ENCODE assay signal across 16 cellular contexts in genomic region chr7:30423793-30424505, GRCh38. TPM values are rescaled to one million over a fixed set of nuclear protein-coding genes. Genes with fewer than 3 reads are reported as not detected.
DNase-seq lines count a peak whose midpoint lies in the region; ATAC-seq, FAIRE-seq and TF ChIP-seq lines count a peak whose summit lies in the region.
"Had no signal": no experiment of that assay in that cellular context is flagged by ENCODE, and none has a peak within 500 bp of the region (broad histone marks: within the 10 kb centered on the region; RNA-seq: fewer than 3 reads in every experiment).

No MANE protein-coding gene starts in this region.

- no peak for TF ChIP-seq EP300 in GM12878 (IDR thresholded peaks at IDR 0.05; ENCODE audit: borderline replicate concordance in 1 of 2, control insufficient read depth in 1 of 2, low read depth in 2 of 2, low read length in 2 of 2)

- no peak for DNase-seq in activated naive CD8-positive, alpha-beta T cell treated with anti-CD3 and anti-CD28 coated beads for 36 hours
- DNase-seq in GM12878 (ENCODE audit: low read depth, low spot score) (no peak), GM23338 (ENCODE audit: low spot score) (no peak), NCI-H345 treated with DMSO at 0.1 percent for 48 hours (lab: John Stamatoyannopoulos, UW; ENCODE audit: unreplicated experiment) (no peak), endothelial cell (ENCODE audit: low spot score) (no peak)
- DNase-seq in stimulated activated effector memory CD8-positive, alpha-beta T cell treated with anti-CD3 and anti-CD28 coated beads, Interleukin-12 subunit alpha, Interleukin-12 subunit beta, amount 100 ng/mL, for 72 hours (ENCODE audit: low spot score in 2 of 2) = no peak
- DNase-seq: CD4-positive, alpha-beta T cell; HCEC 1CT; KBM-7; NCI-H1092; NCI-H146; NCI-H2081 treated with DMSO at 0.1 percent for 48 hours; NCI-H510A treated with DMSO at 0.1 percent for 48 hours; NCI-H82 had no signal

- SMC1A ChIA-PET in GM12878 (lab: Charles Lee; ENCODE audit: uncharacterized antibody, unreplicated experiment) = interaction anchor here (0.8 to 1.8 kb wide), 2 partner anchors 12 to 28 kb away, joined by 3 to 7 read pairs; no protein-coding TSS in a partner anchor

- no peaks in the 10 kb centered on the region for H3K4me1 ChIP-seq in GM12878 (ENCODE audit: control insufficient read depth, insufficient read depth, low read length)
- peaks cover 6% of the 10 kb centered on the region for H3K4me1 ChIP-seq in GM23338 (ENCODE audit: insufficient read depth)

- no peaks in the 10 kb centered on the region for H3K27me3 ChIP-seq in GM12878 (replicated peaks in 1 of 2; ENCODE audit: control insufficient read depth in 2 of 2, insufficient read depth in 2 of 2, low read length in 1 of 2)
- no peaks in the 10 kb centered on the region for H3K27me3 ChIP-seq in GM23338 (ENCODE audit: insufficient read depth)

- H3K36me3 ChIP-seq in GM12878 (ENCODE audit: control insufficient read depth in 2 of 2, insufficient read depth in 2 of 2, low read length in 1 of 2) = peaks cover 0 to 2% of the 10 kb centered on the region in 2 experiments; a peak in 2 of 4 replicates
- H3K36me3 ChIP-seq in GM23338 (ENCODE audit: insufficient read depth) = no peaks in the 10 kb centered on the region; the same call in 1 of the 2 replicates

- H2AFZ ChIP-seq in GM12878 (ENCODE audit: control insufficient read depth, low read depth, low read length) (no peak overlapping the region), GM23338 (no peak overlapping the region)

- CTCF ChIA-PET in GM12878 (lab: Yijun Ruan, JAX) = no interaction called here

- H3K9me3 ChIP-seq in GM12878 (replicated peaks; ENCODE audit: control insufficient read depth, insufficient read depth, low read length) = no peaks in the 10 kb centered on the region

- no peaks in the 10 kb centered on the region for H3K27me3 Mint-ChIP-seq in activated naive CD8-positive, alpha-beta T cell
- no peaks in the 10 kb centered on the region for H3K27me3 Mint-ChIP-seq in activated naive CD8-positive, alpha-beta T cell treated with anti-CD3 and anti-CD28 coated beads for 36 hours
- H3K27me3 Mint-ChIP-seq in IgD-negative memory B cell = no peaks in the 10 kb centered on the region
- H3K27me3 Mint-ChIP-seq in GM23338 (ENCODE audit: insufficient read depth, low read depth, poor library complexity) = no peaks in the 10 kb centered on the region
- peaks cover 7% of the 10 kb centered on the region for H3K27me3 Mint-ChIP-seq in endothelial cell (ENCODE audit: unreplicated experiment)
- H3K27me3 Mint-ChIP-seq: CD4-positive, alpha-beta T cell had no signal

- H3K4me2 ChIP-seq in GM12878 (ENCODE audit: control insufficient read depth, insufficient read depth) (no peak overlapping the region), GM23338 (no peak overlapping the region)

- no peak overlapping the region for H3K4me3 Mint-ChIP-seq in activated naive CD8-positive, alpha-beta T cell
- H3K4me3 Mint-ChIP-seq in activated naive CD8-positive, alpha-beta T cell treated with anti-CD3 and anti-CD28 coated beads for 36 hours = no peak overlapping the region
- H3K4me3 Mint-ChIP-seq in IgD-negative memory B cell (no peak overlapping the region), GM23338 (no peak overlapping the region), endothelial cell (ENCODE audit: unreplicated experiment) (no peak overlapping the region)
- H3K4me3 Mint-ChIP-seq in stimulated activated effector memory CD8-positive, alpha-beta T cell treated with anti-CD3 and anti-CD28 coated beads, Interleukin-12 subunit alpha, Interleukin-12 subunit beta, amount 100 ng/mL, for 72 hours = no peak overlapping the region
- H3K4me3 Mint-ChIP-seq: CD4-positive, alpha-beta T cell had no signal

- no peaks in the 10 kb centered on the region for H3K79me2 ChIP-seq in GM12878 (ENCODE audit: control insufficient read depth, insufficient read depth, low read length)
- H3K79me2 ChIP-seq in GM23338 (replicated peaks; ENCODE audit: insufficient read depth) = no peaks in the 10 kb centered on the region

- peak overlapping the region; percentile 41 for H3K27ac Mint-ChIP-seq in activated naive CD8-positive, alpha-beta T cell
- no peak overlapping the region for H3K27ac Mint-ChIP-seq in activated naive CD8-positive, alpha-beta T cell treated with anti-CD3 and anti-CD28 coated beads for 36 hours
- H3K27ac Mint-ChIP-seq in IgD-negative memory B cell = peak overlapping the region in 2 of 3 donors; percentile 23 to 35
- H3K27ac Mint-ChIP-seq in stimulated activated effector memory CD8-positive, alpha-beta T cell treated with anti-CD3 and anti-CD28 coated beads, Interleukin-12 subunit alpha, Interleukin-12 subunit beta, amount 100 ng/mL, for 72 hours = peak overlapping the region; percentile 50
- no peak overlapping the region for H3K27ac Mint-ChIP-seq in GM23338
- H3K27ac Mint-ChIP-seq in endothelial cell (ENCODE audit: unreplicated experiment) = no peak overlapping the region
- H3K27ac Mint-ChIP-seq: CD4-positive, alpha-beta T cell had no signal

- in situ Hi-C loops in GM12878 (cut with MboI) = no loop called here

- H3K9ac ChIP-seq in GM12878 (ENCODE audit: control insufficient read depth, insufficient read depth, low read length) = no peak overlapping the region

- peaks cover 13% of the 10 kb centered on the region for H3K36me3 Mint-ChIP-seq in activated naive CD8-positive, alpha-beta T cell
- H3K36me3 Mint-ChIP-seq in activated naive CD8-positive, alpha-beta T cell treated with anti-CD3 and anti-CD28 coated beads for 36 hours = peaks cover 27% of the 10 kb centered on the region
- H3K36me3 Mint-ChIP-seq in IgD-negative memory B cell (peaks cover 6% of the 10 kb centered on the region), GM23338 (ENCODE audit: low read depth) (peaks cover 18% of the 10 kb centered on the region), endothelial cell (ENCODE audit: low read depth, unreplicated experiment) (peaks cover 47% of the 10 kb centered on the region)
- H3K36me3 Mint-ChIP-seq in stimulated activated effector memory CD8-positive, alpha-beta T cell treated with anti-CD3 and anti-CD28 coated beads, Interleukin-12 subunit alpha, Interleukin-12 subunit beta, amount 100 ng/mL, for 72 hours = peaks cover 22% of the 10 kb centered on the region

- H3K27ac ChIP-seq in GM12878 (ENCODE audit: control insufficient read depth, insufficient read depth) = no peak overlapping the region
- H3K27ac ChIP-seq in GM23338 (ENCODE audit: low read depth) = no peak overlapping the region

- H4K20me1 ChIP-seq in GM12878 (ENCODE audit: control insufficient read depth, insufficient read depth) (no peaks in the 10 kb centered on the region), GM23338 (replicated peaks; ENCODE audit: insufficient read depth) (no peaks in the 10 kb centered on the region)

- POLR2A ChIA-PET in GM12878 (lab: Charles Lee) = no interaction called here

- no peak for ATAC-seq in GM12878
- no peak for ATAC-seq in stimulated activated effector memory CD8-positive, alpha-beta T cell treated with anti-CD3 and anti-CD28 coated beads, Interleukin-12 subunit alpha, Interleukin-12 subunit beta, amount 100 ng/mL, for 72 hours
- no peak for ATAC-seq in GM23338

- no peaks in the 10 kb centered on the region; the same call in 1 of the 2 replicates for H3K9me2 ChIP-seq in GM23338 (ENCODE audit: insufficient read depth)

- 0 out of 2 replicates have a peak, but pooled peaks have one; percentile 28 for TF ChIP-seq POLR2A in GM12878 (IDR thresholded peaks at IDR 0.05; ENCODE audit: low read depth, low read length)

- 88% methylated on average over 14 of the region's 14 CpGs for WGBS in GM12878 (ENCODE audit: insufficient coverage, insufficient replicate concordance, low lambda C conversion rate, missing lambda C conversion rate)

- TF ChIP-seq CTCF in GM12878 (IDR thresholded peaks at IDR 0.05 in 2 of 3, conservative IDR thresholded peaks at IDR 0.05 in 1 of 3; ENCODE audit: control insufficient read depth in 2 of 3, extremely low read depth in 1 of 3, insufficient read depth in 1 of 3, low read depth in 3 of 3, low read length in 3 of 3) = no peak
- no peak for TF ChIP-seq CTCF in GM23338 (conservative IDR thresholded peaks at IDR 0.05; ENCODE audit: low read depth in 2 of 2)
- no peak for TF ChIP-seq CTCF in endothelial cell (IDR thresholded peaks at IDR 0.05; ENCODE audit: unreplicated experiment)

- intact Hi-C loops in GM12878 (cut with micrococcal nuclease; ENCODE audit: unreplicated experiment) = no loop called here

- RAD21 ChIA-PET in GM12878 (lab: Charles Lee; ENCODE audit: unreplicated experiment) = no interaction called here

- FAIRE-seq in GM12878 (lab: Jason Lieb, UNC) = no peak

- H3K9me3 Mint-ChIP-seq in activated naive CD8-positive, alpha-beta T cell (ENCODE audit: low read depth) = no peaks in the 10 kb centered on the region
- H3K9me3 Mint-ChIP-seq in activated naive CD8-positive, alpha-beta T cell treated with anti-CD3 and anti-CD28 coated beads for 36 hours = peaks cover 5% of the 10 kb centered on the region
- H3K9me3 Mint-ChIP-seq in IgD-negative memory B cell (peaks cover 0 to 3% (median 0%) of the 10 kb centered on the region in 3 donors), GM23338 (peaks cover 11% of the 10 kb centered on the region; the same call in 1 of the 3 replicates), endothelial cell (ENCODE audit: unreplicated experiment) (no peaks in the 10 kb centered on the region)
- peaks cover 4% of the 10 kb centered on the region for H3K9me3 Mint-ChIP-seq in stimulated activated effector memory CD8-positive, alpha-beta T cell treated with anti-CD3 and anti-CD28 coated beads, Interleukin-12 subunit alpha, Interleukin-12 subunit beta, amount 100 ng/mL, for 72 hours

- peaks cover 1% of the 10 kb centered on the region for H3K4me1 Mint-ChIP-seq in activated naive CD8-positive, alpha-beta T cell (ENCODE audit: low read depth)
- H3K4me1 Mint-ChIP-seq in activated naive CD8-positive, alpha-beta T cell treated with anti-CD3 and anti-CD28 coated beads for 36 hours = peaks cover 5% of the 10 kb centered on the region
- peaks cover 4 to 6% (median 6%) of the 10 kb centered on the region in 3 donors for H3K4me1 Mint-ChIP-seq in IgD-negative memory B cell
- H3K4me1 Mint-ChIP-seq in stimulated activated effector memory CD8-positive, alpha-beta T cell treated with anti-CD3 and anti-CD28 coated beads, Interleukin-12 subunit alpha, Interleukin-12 subunit beta, amount 100 ng/mL, for 72 hours = no peaks in the 10 kb centered on the region
- peaks cover 4% of the 10 kb centered on the region for H3K4me1 Mint-ChIP-seq in GM23338
- no peaks in the 10 kb centered on the region for H3K4me1 Mint-ChIP-seq in endothelial cell (ENCODE audit: unreplicated experiment)

- H3K4me3 ChIP-seq in GM12878 = no peak overlapping the region
- H3K4me3 ChIP-seq in GM23338 = no peak overlapping the region

- TF ChIP-seq RAD21 in GM12878 (IDR thresholded peaks at IDR 0.05; ENCODE audit: insufficient read depth, low read depth, low read length) = no peak

- H3F3A ChIP-seq in GM23338 (replicated peaks; ENCODE audit: low read depth) = no peaks in the 10 kb centered on the region

- BruUV-seq in GM12878 (replicated peaks; lab: Mats Ljungman, UMichigan) = no TSS peak

RNA-seq across cellular contexts. Expression of gene NOD1, which starts 54.6 kb away (rescaled TPM):
- total RNA-seq in activated naive CD8-positive, alpha-beta T cell treated with anti-CD3 and anti-CD28 coated beads for 36 hours = 10 to 100 TPM; 12.6 to 12.8 TPM
- 13.5 TPM for polyA plus RNA-seq in IgD-negative memory B cell
- 71.2 and 81.8 TPM in 2 replicates for total RNA-seq in GM12878 (2013; cell fraction: nucleolus; rRNA removed)
- 8.8 and 9.3 TPM in 2 replicates for total RNA-seq in GM12878 (2014; rRNA removed)
- 8.4 and 9.0 TPM in 2 replicates for total RNA-seq in GM12878 (2014; rRNA removed; fragmentation: Illumina TruSeq; extraction: Trizol)
- 13.7 and 14.6 TPM in 2 replicates for total RNA-seq in GM12878 (2021)
- 3.5 TPM for polyA plus RNA-seq in GM12878 (2011; ENCODE audit: low read depth)
- polyA plus RNA-seq in GM12878 (2011; rRNA removed) = 12.0 and 13.8 TPM in 2 replicates
- polyA plus RNA-seq in GM12878 (2011; cell fraction: cytosol; rRNA removed) = 8.8 and 10.8 TPM in 2 replicates
- 27.2 and 31.4 TPM in 2 replicates for polyA plus RNA-seq in GM12878 (2011; cell fraction: nucleus; rRNA removed)
- 4.8 and 5.5 TPM in 2 replicates for polyA plus RNA-seq in GM12878 (2012)
- 10.7 and 11.5 TPM in 2 replicates for polyA plus RNA-seq in GM12878 (2014; fragmentation: Illumina TruSeq; extraction: Trizol)
- 1 to 10 TPM; 1.8 to 2.2 TPM for polyA plus RNA-seq in GM12878 (2014; fragmentation: Nextera tagmentation; extraction: Ambion mirVana)
- polyA plus RNA-seq in GM12878 (2014; rRNA removed) = 11.3 and 11.6 TPM in 2 replicates
- polyA plus RNA-seq in GM12878 (2016; fragmentation: Nextera tagmentation; extraction: Ambion mirVana) = 1 to 10 TPM; 6.4 to 8.4 TPM
- polyA minus RNA-seq in GM12878 (2011; rRNA and poly(A)+ RNA removed) = 13.2 and 20.8 TPM in 2 replicates
- 4.9 and 6.3 TPM in 2 replicates for polyA minus RNA-seq in GM12878 (2011; cell fraction: cytosol; rRNA and poly(A)+ RNA removed)
- 17.0 and 23.8 TPM in 2 replicates for polyA minus RNA-seq in GM12878 (2011; cell fraction: nucleus; rRNA and poly(A)+ RNA removed)
- total RNA-seq in GM23338 (2014; rRNA removed; shearing (Covaris generic)) = 3.8 and 7.3 TPM in 2 replicates
- 2.1 and 3.3 TPM in 2 replicates for polyA plus RNA-seq in GM23338 (2016; fragmentation: Nextera tagmentation; extraction: Ambion mirVana)
- total RNA-seq in endothelial cell (ENCODE audit: unreplicated experiment) = 32.7 TPM

Comparison
In these comparisons a context has a peak if more than half of its experiments do, and no peak if none do; other contexts are left out.
1. H3K27ac Mint-ChIP-seq: peak in activated naive CD8-positive, alpha-beta T cell (single experiment), IgD-negative memory B cell (2 of 3) and stimulated activated effector memory CD8-positive, alpha-beta T cell treated with anti-CD3 and anti-CD28 coated beads, Interleukin-12 subunit alpha, Interleukin-12 subunit beta, amount 100 ng/mL, for 72 hours (single experiment); none in activated naive CD8-positive, alpha-beta T cell treated with anti-CD3 and anti-CD28 coated beads for 36 hours (single experiment), GM23338 (single experiment) and endothelial cell (single experiment).